In genomic region chr2:215435809-215436704, GRCh38 we compare ENCODE assay signal across 8 cellular contexts. TPM values are rescaled to one million over a fixed set of nuclear protein-coding genes. Genes with fewer than 3 reads are reported as not detected.
A peak's percentile ranks its signal among the peaks of the same experiment; 100 is the strongest.
DNase-seq lines count a peak whose midpoint lies in the region; ATAC-seq and TF ChIP-seq lines count a peak whose summit lies in the region.

TSS of gene FN1 (minus strand) at chr2:215436068. CDS start at chr2:215435802, 266 bp downstream.

- H3K4me3 ChIP-seq in DOHH2 (ENCODE audit: low read length) (peak within 1 kb of the TSS; percentile 29; the same call in 1 of the 2 replicates), LNCaP clone FGC (ENCODE audit: low read depth, low read length) (peak within 1 kb of the TSS; percentile 71), mammary epithelial cell (replicated peaks in 1 of 3; ENCODE audit: insufficient read depth in 1 of 3, low read depth in 2 of 3, low read length in 3 of 3) (peak within 1 kb of the TSS; percentile 65 to 89 (median 85)), iPS-18c (ENCODE audit: insufficient read depth, low read depth, low read length) (peak within 1 kb of the TSS; percentile 80), skeletal muscle satellite cell (ENCODE audit: low read length) (peak within 1 kb of the TSS; percentile 86)

- BruUV-seq in mammary epithelial cell (replicated peaks; lab: Mats Ljungman, UMichigan) = TSS peak; percentile 68

- H3K79me2 ChIP-seq in DOHH2 (ENCODE audit: control insufficient read depth, low read length) = no peaks in the 10 kb centered on the region
- peaks cover 42% of the 10 kb centered on the region for H3K79me2 ChIP-seq in mammary epithelial cell (ENCODE audit: insufficient read depth, low read length)

- H3K9me3 ChIP-seq in DOHH2 (ENCODE audit: control insufficient read depth, insufficient read depth, low read length) (no peaks in the 10 kb centered on the region), mammary epithelial cell (replicated peaks; ENCODE audit: insufficient read depth, low read length) (no peaks in the 10 kb centered on the region), iPS-18c (ENCODE audit: control insufficient read depth, insufficient read depth, low read length) (no peaks in the 10 kb centered on the region), skeletal muscle satellite cell (replicated peaks; ENCODE audit: low read length) (no peaks in the 10 kb centered on the region)

- no peaks in the 10 kb centered on the region for H3K9me2 ChIP-seq in DOHH2 (replicated peaks; ENCODE audit: control insufficient read depth, low read length)

- H3K4me1 ChIP-seq in DOHH2 (ENCODE audit: control insufficient read depth, low read length) = no peaks in the 10 kb centered on the region
- peaks cover 46% of the 10 kb centered on the region for H3K4me1 ChIP-seq in mammary epithelial cell (ENCODE audit: insufficient read depth, low read length)
- H3K4me1 ChIP-seq in skeletal muscle satellite cell (ENCODE audit: control insufficient read depth, insufficient read depth, low read length) = peaks cover 52% of the 10 kb centered on the region

- peaks cover 41% of the 10 kb centered on the region for H3K27me3 ChIP-seq in DOHH2 (ENCODE audit: control insufficient read depth, low read length)
- H3K27me3 ChIP-seq in mammary epithelial cell (ENCODE audit: insufficient read depth, low read length) = no peaks in the 10 kb centered on the region
- H3K27me3 ChIP-seq in skeletal muscle satellite cell (ENCODE audit: control insufficient read depth, insufficient read depth, low read length) = no peaks in the 10 kb centered on the region

- H3F3A ChIP-seq in DOHH2 (ENCODE audit: control insufficient read depth, insufficient read depth) = no peaks in the 10 kb centered on the region

- H3K9ac ChIP-seq in mammary epithelial cell (ENCODE audit: insufficient read depth, low read length) (peak within 1 kb of the TSS; percentile 96), skeletal muscle satellite cell (ENCODE audit: low read depth, low read length) (peak within 1 kb of the TSS; percentile 99)

- TF ChIP-seq CTCF in DOHH2 (IDR thresholded peaks at IDR 0.05; ENCODE audit: low read depth, low read length, poor library complexity, severe bottlenecking) = no peak
- TF ChIP-seq CTCF in LNCaP clone FGC (IDR thresholded peaks at IDR 0.05; ENCODE audit: control insufficient read depth, extremely low read depth, insufficient read depth) = no peak
- no peak for TF ChIP-seq CTCF in mammary epithelial cell (conservative IDR thresholded peaks at IDR 0.05 in 1 of 2, IDR thresholded peaks at IDR 0.05 in 1 of 2; ENCODE audit: extremely low read depth in 1 of 2, insufficient read depth in 1 of 2, low read depth in 1 of 2, low read length in 2 of 2)

- H3K36me3 ChIP-seq in DOHH2 (ENCODE audit: control insufficient read depth, low read length) (no peaks in the 10 kb centered on the region), mammary epithelial cell (ENCODE audit: insufficient read depth, low read length) (peaks cover 28% of the 10 kb centered on the region), skeletal muscle satellite cell (ENCODE audit: insufficient read depth, low read length) (peaks cover 47% of the 10 kb centered on the region)

- CTCF ChIA-PET in mammary epithelial cell (lab: Charles Lee; ENCODE audit: low non-redundant PET) = no interaction called here

- intact Hi-C loops in mammary epithelial cell (cut with micrococcal nuclease) = loop anchor here (2.0 to 10.0 kb wide), 5 partner anchors 19 to 486 kb away; no protein-coding TSS in a partner anchor

- peak within 1 kb of the TSS; percentile 79 for H2AFZ ChIP-seq in mammary epithelial cell (ENCODE audit: low read depth, low read length)

- H3K4me2 ChIP-seq in DOHH2 (ENCODE audit: low read length) (peak within 1 kb of the TSS; percentile 41), mammary epithelial cell (ENCODE audit: insufficient read depth, low read depth, low read length) (peak within 1 kb of the TSS; percentile 93), skeletal muscle satellite cell (ENCODE audit: low read length) (peak within 1 kb of the TSS; percentile 93)

- 0% methylated on average over 4 of the region's 59 CpGs for WGBS in mammary epithelial cell (ENCODE audit: low coverage, missing lambda C conversion rate)

- in situ Hi-C loops in mammary epithelial cell (cut with MboI; ENCODE audit: low sequenced_read_pairs in 2 of 2) = no loop called here

- no peak for DNase-seq in LNCaP clone FGC (ENCODE audit: low read depth)
- peak; percentile 37 for DNase-seq in UCSD-AML1 (lab: John Stamatoyannopoulos, UW; ENCODE audit: unreplicated experiment)
- peak; percentile 96 for DNase-seq in mammary epithelial cell
- no peak for DNase-seq in NCI-H187 (lab: John Stamatoyannopoulos, UW)

- peak; percentile 67 for ATAC-seq in GM21737 (IDR thresholded peaks at IDR 0.05; ENCODE audit: unreplicated experiment)

- H3K27ac ChIP-seq in DOHH2 (ENCODE audit: low read depth, low read length) (no peak within 1 kb of the TSS), mammary epithelial cell (ENCODE audit: insufficient read depth, low read depth, low read length) (peak within 1 kb of the TSS; percentile 97)

- dilution Hi-C loops in mammary epithelial cell (cut with HindIII; ENCODE audit: low sequenced_read_pairs) = no loop called here

- H4K20me1 ChIP-seq in DOHH2 (ENCODE audit: control insufficient read depth, insufficient read depth, low read depth, low read length) (no peaks in the 10 kb centered on the region), mammary epithelial cell (ENCODE audit: insufficient read depth, low read length) (no peaks in the 10 kb centered on the region)

RNA-seq across cellular contexts. Expression of gene FN1, which starts in this region (rescaled TPM):
- over 10,000 TPM; 11,348 to 20,313 TPM for total RNA-seq in mammary epithelial cell
- 3,880 TPM for polyA plus RNA-seq in mammary epithelial cell
- 7,804 TPM for polyA minus RNA-seq in mammary epithelial cell
- 9,411 and 9,536 TPM in 2 replicates for total RNA-seq in skeletal muscle satellite cell (2012; rRNA removed)

Comparison
In these comparisons a context has a peak if more than half of its experiments do, and no peak if none do; other contexts are left out.
1. H3K4me2 ChIP-seq: peak in every context shown above with its lines; median percentile 93 in mammary epithelial cell; 93 in skeletal muscle satellite cell; 41 in DOHH2.
2. H3K4me3 ChIP-seq: peak in every context shown above with its lines; median percentile 86 in skeletal muscle satellite cell; 85 in mammary epithelial cell; 80 in iPS-18c; 71 in LNCaP clone FGC; 29 in DOHH2.
3. DNase-seq: peak in UCSD-AML1 (single experiment) and mammary epithelial cell (single experiment); none in LNCaP clone FGC (single experiment) and NCI-H187 (0 of 2).